Comparison of ENCODE assay signal across 1 cellular context in genomic region chr12:104748790-104749189, GRCh38.
TF ChIP-seq lines count a peak whose summit lies in the region.

No MANE protein-coding gene starts in this region.

TF ChIP-seq in IMR-90, 13 proteins besides CTCF, POLR2A, EP300 and RAD21 (continued from another document):
- TF ChIP-seq CEBPB (IDR thresholded peaks at IDR 0.05; ENCODE audit: low read depth, low read length): no peak
- no peak for TF ChIP-seq RCOR1 (IDR thresholded peaks at IDR 0.05; ENCODE audit: insufficient replicate concordance, low read length)
- TF ChIP-seq CHD1 (IDR thresholded peaks at IDR 0.05; ENCODE audit: low read depth, low read length): no peak
- TF ChIP-seq BHLHE40 (IDR thresholded peaks at IDR 0.05; ENCODE audit: low read depth, low read length): no peak
- no peak for TF ChIP-seq MAFK (IDR thresholded peaks at IDR 0.05; ENCODE audit: low read depth, low read length)
- no peak for TF ChIP-seq MAZ (IDR thresholded peaks at IDR 0.05; ENCODE audit: borderline replicate concordance, low read depth, low read length)
- no peak for TF ChIP-seq FOS (IDR thresholded peaks at IDR 0.05; ENCODE audit: low read depth, low read length)
- TF ChIP-seq RFX5 (IDR thresholded peaks at IDR 0.05; ENCODE audit: low read depth, low read length): no peak
- TF ChIP-seq ELK1 (IDR thresholded peaks at IDR 0.05; ENCODE audit: borderline replicate concordance, low read depth, low read length): no peak
- no peak for TF ChIP-seq USF2 (IDR thresholded peaks at IDR 0.05; ENCODE audit: low read depth, low read length)
- TF ChIP-seq NFE2L2 (IDR thresholded peaks at IDR 0.05; ENCODE audit: low read depth, low read length): no peak
